ENCODE assay signal across 16 cellular contexts in the genomic region with DNA sequence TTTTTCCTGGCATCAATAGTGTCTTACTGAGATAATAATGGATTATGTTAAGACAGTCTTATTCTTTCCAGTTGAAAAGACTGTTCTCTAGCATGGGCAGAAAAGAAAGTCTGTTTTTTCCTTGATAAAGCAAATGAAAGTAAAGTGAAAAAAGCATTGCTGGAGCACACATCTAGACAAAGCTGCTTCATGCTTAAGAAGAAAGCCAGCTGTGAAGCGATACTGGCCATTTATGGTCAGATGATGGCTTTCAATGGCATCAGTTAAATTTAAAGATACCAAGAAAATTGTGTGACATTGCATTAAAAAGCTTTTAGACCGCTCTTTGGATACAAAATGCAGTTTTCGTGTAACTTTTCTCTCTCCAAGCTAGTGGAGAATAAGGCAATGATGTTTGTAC.
DNase-seq lines count a peak whose midpoint lies in the region; ATAC-seq, FAIRE-seq and TF ChIP-seq lines count a peak whose summit lies in the region.
"Had no signal": no experiment of that assay in that cellular context is flagged by ENCODE, and none has a peak within 500 bp of the region (broad histone marks: within the 10 kb centered on the region; RNA-seq: fewer than 3 reads in every experiment).

No MANE protein-coding gene starts in this region.

- H3K9me2 ChIP-seq in PC-3 (replicated peaks; ENCODE audit: low read length): no peaks in the 10 kb centered on the region

- peaks cover 28% of the 10 kb centered on the region for H3K4me1 ChIP-seq in PC-3 (ENCODE audit: insufficient read depth, low read length)
- H3K4me1 ChIP-seq in A673 (ENCODE audit: insufficient read depth, low read length, poor library complexity, severe bottlenecking): no peaks in the 10 kb centered on the region
- H3K4me1 ChIP-seq: BLaER1 treated with 17β-estradiol and CSF1 and Interleukin-3, amounts not matched to agents 10 nM and 100 nM had no signal

- peak; percentile 35 for DNase-seq in H4 (ENCODE audit: low spot score)
- DNase-seq in PC-3: no peak
- peak; percentile 15 for DNase-seq in fibroblast of villous mesenchyme (ENCODE audit: low read depth)
- peak; percentile 7 for DNase-seq in pons (ENCODE audit: low spot score)
- no peak for DNase-seq in T-helper 1 cell
- DNase-seq in A673 (ENCODE audit: low spot score): no peak
- DNase-seq in HTR-8/SVneo (ENCODE audit: insufficient read length, low spot score): no peak
- DNase-seq in NCI-H526 treated with DMSO at 0.1 percent for 48 hours (lab: John Stamatoyannopoulos, UW): no peak
- DNase-seq: EL, MG63, NCI-H1092 treated with DMSO at 0.1 percent for 48 hours, NCI-H187 treated with DMSO at 0.1 percent for 48 hours had no signal

- intact Hi-C loops in PC-3 (cut with micrococcal nuclease) (loop anchor here (5.0 to 10.0 kb wide), 2 partner anchors 190 to 707 kb away; a partner anchor contains a TSS), A673 (cut with micrococcal nuclease; ENCODE audit: unreplicated experiment) (no loop called here)

- H3K27me3 ChIP-seq in PC-3 (ENCODE audit: low read length): no peaks in the 10 kb centered on the region
- no peaks in the 10 kb centered on the region for H3K27me3 ChIP-seq in A673 (replicated peaks; ENCODE audit: insufficient read depth, low read depth, low read length, poor library complexity)
- H3K27me3 ChIP-seq: BLaER1 treated with 17β-estradiol and CSF1 and Interleukin-3, amounts not matched to agents 10 nM and 100 nM; MG63 had no signal

- CTCF ChIA-PET in PC-3 (lab: Charles Lee): no interaction called here
- CTCF ChIA-PET in A673 (lab: Charles Lee): no interaction called here

- TF ChIP-seq CTCF in PC-3 (conservative IDR thresholded peaks at IDR 0.05; ENCODE audit: low read depth, low read length) (no peak), fibroblast of villous mesenchyme (IDR thresholded peaks at IDR 0.05; ENCODE audit: insufficient read depth, low read depth, low read length) (no peak), A673 (conservative IDR thresholded peaks at IDR 0.05; ENCODE audit: low read depth, low read length) (no peak)

- H3K27ac ChIP-seq in PC-3 (ENCODE audit: low read length) (no peak overlapping the region), A673 (ENCODE audit: low read depth, low read length, poor library complexity, severe bottlenecking) (no peak overlapping the region)
- H3K27ac ChIP-seq: BLaER1 treated with 17β-estradiol and CSF1 and Interleukin-3, amounts not matched to agents 10 nM and 100 nM; KMS-11; SK-N-MC had no signal

- no peak for FAIRE-seq in HTR-8/SVneo (lab: Jason Lieb, UNC)
- FAIRE-seq: H54 had no signal

- BruUV-seq in PC-3 (replicated peaks; lab: Mats Ljungman, UMichigan): no TSS peak
- BruUV-seq in A673 (replicated peaks; lab: Mats Ljungman, UMichigan): no TSS peak

- peak overlapping the region; percentile 94 for H3K9ac ChIP-seq in PC-3 (ENCODE audit: low read length)
- H3K9ac ChIP-seq: BLaER1 treated with 17β-estradiol and CSF1 and Interleukin-3, amounts not matched to agents 10 nM and 100 nM; KMS-11 had no signal

- POLR2A ChIA-PET in PC-3 (lab: Charles Lee; ENCODE audit: unreplicated experiment) (no interaction called here), A673 (lab: Charles Lee; ENCODE audit: low non-redundant PET) (no interaction called here)

- peaks cover 39% of the 10 kb centered on the region for H3K79me2 ChIP-seq in PC-3 (ENCODE audit: low read length)

- H3K9me3 ChIP-seq in PC-3 (ENCODE audit: low read length): no peaks in the 10 kb centered on the region
- no peaks in the 10 kb centered on the region for H3K9me3 ChIP-seq in A673 (ENCODE audit: low read depth, low read length, poor library complexity, severe bottlenecking)
- H3K9me3 ChIP-seq: BLaER1 treated with 17β-estradiol and CSF1 and Interleukin-3, amounts not matched to agents 10 nM and 100 nM; MG63 had no signal

- H3K36me3 ChIP-seq in PC-3 (ENCODE audit: low read depth, low read length) (no peaks in the 10 kb centered on the region; the same call in 1 of the 2 replicates), A673 (ENCODE audit: insufficient read depth, low read length, poor library complexity, severe bottlenecking) (no peaks in the 10 kb centered on the region)
- H3K36me3 ChIP-seq: BLaER1 treated with 17β-estradiol and CSF1 and Interleukin-3, amounts not matched to agents 10 nM and 100 nM; MG63 had no signal

- H4K20me1 ChIP-seq in PC-3 (ENCODE audit: low read length): no peaks in the 10 kb centered on the region
- H4K20me1 ChIP-seq: BLaER1 treated with 17β-estradiol and CSF1 and Interleukin-3, amounts not matched to agents 10 nM and 100 nM had no signal

- H3F3A ChIP-seq in PC-3 (ENCODE audit: low read length, unreplicated experiment): peaks cover 11% of the 10 kb centered on the region

- no peak for ATAC-seq in PC-3

- H3K4me3 ChIP-seq in PC-3 (ENCODE audit: low read length): peak overlapping the region; percentile 59
- H3K4me3 ChIP-seq in fibroblast of villous mesenchyme (ENCODE audit: low read depth, low read length): peak overlapping the region; percentile 0
- no peak overlapping the region for H3K4me3 ChIP-seq in A673 (ENCODE audit: low read depth, low read length, poor library complexity, severe bottlenecking)
- H3K4me3 ChIP-seq: BLaER1 treated with 17β-estradiol and CSF1 and Interleukin-3, amounts not matched to agents 10 nM and 100 nM; MG63; SK-N-MC had no signal

- no peak overlapping the region for H2AFZ ChIP-seq in PC-3 (ENCODE audit: low read length)

- H3K4me2 ChIP-seq in PC-3 (ENCODE audit: low read length): peak overlapping the region; percentile 63
- H3K4me2 ChIP-seq: BLaER1 treated with 17β-estradiol and CSF1 and Interleukin-3, amounts not matched to agents 10 nM and 100 nM; KMS-11 had no signal

Comparison
In these comparisons a context has a peak if more than half of its experiments do, and no peak if none do; other contexts are left out.
1. DNase-seq: peak in H4 (single experiment), fibroblast of villous mesenchyme (single experiment) and pons (single experiment); none in PC-3 (single experiment), T-helper 1 cell (0 of 5), A673 (single experiment), HTR-8/SVneo (single experiment) and NCI-H526 treated with DMSO at 0.1 percent for 48 hours (single experiment).